In the genomic region with DNA sequence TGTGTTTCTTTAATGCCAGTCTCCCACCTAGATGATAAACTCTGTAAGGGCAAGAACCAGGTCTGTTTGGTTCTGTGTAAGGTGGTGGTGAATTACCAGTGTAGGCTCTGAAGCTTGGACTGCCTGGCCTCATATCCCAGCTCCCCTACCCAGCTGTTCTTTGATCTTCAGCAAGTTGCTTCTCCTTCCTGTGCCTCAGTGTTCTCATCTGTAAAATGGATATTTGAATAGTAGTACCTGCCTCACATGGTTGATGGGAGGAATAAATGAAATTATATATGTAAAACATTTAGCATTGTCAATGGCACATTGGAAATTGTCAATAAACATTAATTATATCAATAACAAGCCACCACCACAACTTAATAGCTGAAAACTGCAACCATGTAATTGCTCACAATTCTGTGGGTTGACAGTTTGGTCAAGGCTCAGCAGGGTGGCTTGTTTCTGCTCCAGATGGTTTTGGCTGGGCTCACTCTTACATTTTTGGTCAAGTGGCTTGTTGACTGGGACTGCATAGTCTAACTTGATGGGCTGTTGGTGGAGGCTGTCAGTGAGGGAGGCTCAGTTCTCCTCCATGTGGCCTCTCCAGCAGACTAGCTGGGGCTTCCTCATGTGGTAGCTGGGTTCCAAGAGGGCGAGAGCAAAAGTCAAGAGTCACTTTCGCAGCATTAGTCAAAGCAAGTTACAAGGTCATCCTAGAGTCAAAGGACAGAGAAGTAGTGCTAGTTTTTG, we compare ENCODE assay signal across 8 cellular contexts.
DNase-seq lines count a peak whose midpoint lies in the region; ATAC-seq and TF ChIP-seq lines count a peak whose summit lies in the region.

No MANE protein-coding gene starts in this region.

- no peaks in the 10 kb centered on the region for H3K9me3 ChIP-seq in CD4-positive, alpha-beta memory T cell (ENCODE audit: control insufficient read depth in 1 of 2, low read length in 2 of 2)
- H3K9me3 ChIP-seq in HCT116 (ENCODE audit: control insufficient read depth in 1 of 2, insufficient read depth in 1 of 2, low read depth in 1 of 2, low read length in 2 of 2) (no peaks in the 10 kb centered on the region), aorta (ENCODE audit: control insufficient read depth, low read length) (no peaks in the 10 kb centered on the region)

- peak overlapping the region; percentile 62 for H3K27ac ChIP-seq in CD4-positive, alpha-beta memory T cell (ENCODE audit: low read depth, low read length)
- peak overlapping the region; percentile 95 for H3K27ac ChIP-seq in HCT116 (ENCODE audit: low read depth, low read length)
- H3K27ac ChIP-seq in aorta (ENCODE audit: low read depth in 1 of 2, low read length in 2 of 2), result no peak overlapping the region

- no peak overlapping the region for H2AFZ ChIP-seq in HCT116 (ENCODE audit: low read depth, low read length, poor library complexity, severe bottlenecking)

- RAD21 ChIA-PET in HCT116 (lab: Charles Lee; ENCODE audit: low non-redundant PET in 1 of 2, low total read pairs in 2 of 2, uncharacterized antibody in 2 of 2, unreplicated experiment in 2 of 2), result no interaction called here

- H3K4me2 ChIP-seq in HCT116 (ENCODE audit: low read length), result peak overlapping the region; percentile 72

- H3K9ac ChIP-seq in HCT116 (ENCODE audit: low read length), result peak overlapping the region; percentile 69

- peak overlapping the region; percentile 62 to 98 (median 90) for H3K27ac Mint-ChIP-seq in CD4-positive, alpha-beta memory T cell
- H3K27ac Mint-ChIP-seq in activated B cell treated with CpG ODN at 0.5 μM for 24 hours (peak overlapping the region; percentile 83), mesothelial cell of epicardium (peak overlapping the region; percentile 31)

- no peak for DNase-seq in CD4-positive, alpha-beta memory T cell
- DNase-seq in HCT116 (ENCODE audit: low read depth, low spot score) (no peak), activated B cell treated with CpG ODN at 0.5 μM for 24 hours (no peak), mesothelial cell of epicardium (ENCODE audit: low spot score in 2 of 2, unreplicated experiment in 2 of 2) (no peak), aorta (no peak), left colon (no peak)

- H3K4me3 ChIP-seq in CD4-positive, alpha-beta memory T cell (ENCODE audit: low read length in 2 of 2), result no peak overlapping the region
- H3K4me3 ChIP-seq in HCT116 (replicated peaks in 1 of 2; ENCODE audit: low read depth in 1 of 2, low read length in 2 of 2) (no peak overlapping the region), aorta (ENCODE audit: low read length in 2 of 2) (no peak overlapping the region)

- intact Hi-C loops in CD4-positive, alpha-beta memory T cell (cut with micrococcal nuclease), result loop anchor here (5.0 kb wide), 2 partner anchors 186 to 206 kb away; a partner anchor contains a TSS
- intact Hi-C loops in HCT116 (cut with micrococcal nuclease), result loop anchor here (5.0 to 10.0 kb wide), 3 partner anchors 61 to 122 kb away; no protein-coding TSS in a partner anchor
- intact Hi-C loops in activated B cell treated with CpG ODN at 0.5 μM for 24 hours (cut with micrococcal nuclease), result loop anchor here (5.0 to 10.0 kb wide), 2 partner anchors 406 to 452 kb away; a partner anchor contains a TSS
- intact Hi-C loops in aorta (cut with DNase I), result no loop called here
- intact Hi-C loops in left colon (cut with DNase I, micrococcal nuclease), result no loop called here

- peaks cover 36% of the 10 kb centered on the region for H3K4me1 ChIP-seq in CD4-positive, alpha-beta memory T cell (ENCODE audit: insufficient read depth, low read length)
- peaks cover 96 to 100% of the 10 kb centered on the region in 2 experiments for H3K4me1 ChIP-seq in HCT116 (ENCODE audit: control insufficient read depth in 1 of 2, insufficient read depth in 2 of 2, low read length in 2 of 2)
- H3K4me1 ChIP-seq in aorta (ENCODE audit: control insufficient read depth in 1 of 2, insufficient read depth in 2 of 2, low read length in 2 of 2), result no peaks in the 10 kb centered on the region

- TF ChIP-seq POLR2A in HCT116 (IDR thresholded peaks at IDR 0.05; ENCODE audit: borderline replicate concordance, extremely low read depth, insufficient read depth, insufficient read length), result no peak

- POLR2A ChIA-PET in CD4-positive, alpha-beta memory T cell (lab: Charles Lee; ENCODE audit: partially characterized antibody), result interaction anchor here (1.2 to 5.6 kb wide), 3 partner anchors 58 to 108 kb away, joined by 4 to 49 read pairs (median 14); a partner anchor contains a TSS
- POLR2A ChIA-PET in HCT116 (lab: Charles Lee), result interaction anchor here (2.0 to 26.1 kb wide), 4 partner anchors 9 to 90 kb away, joined by 4 to 438 read pairs (median 98); a partner anchor contains a TSS
- POLR2A ChIA-PET in activated B cell treated with CpG ODN at 0.5 μM for 24 hours (lab: Charles Lee), result interaction anchor here (0.7 to 7.0 kb wide), 16 partner anchors 10 to 134 kb away, joined by 3 to 328 read pairs (median 6); a partner anchor contains a TSS

- TF ChIP-seq RAD21 in HCT116 (IDR thresholded peaks at IDR 0.05; ENCODE audit: low read depth), result no peak

- H3K9me3 Mint-ChIP-seq in CD4-positive, alpha-beta memory T cell, result no peaks in the 10 kb centered on the region
- H3K9me3 Mint-ChIP-seq in activated B cell treated with CpG ODN at 0.5 μM for 24 hours (no peaks in the 10 kb centered on the region), mesothelial cell of epicardium (no peaks in the 10 kb centered on the region)

- H3K36me3 Mint-ChIP-seq in CD4-positive, alpha-beta memory T cell, result no peaks in the 10 kb centered on the region
- H3K36me3 Mint-ChIP-seq in activated B cell treated with CpG ODN at 0.5 μM for 24 hours (ENCODE audit: low read depth) (no peaks in the 10 kb centered on the region), mesothelial cell of epicardium (no peaks in the 10 kb centered on the region)

- no TSS peak for BruUV-seq in HCT116 (replicated peaks; lab: Mats Ljungman, UMichigan)

- H4K20me1 ChIP-seq in HCT116 (ENCODE audit: insufficient read depth), result no peaks in the 10 kb centered on the region

- no peaks in the 10 kb centered on the region for H3K27me3 Mint-ChIP-seq in CD4-positive, alpha-beta memory T cell
- H3K27me3 Mint-ChIP-seq in activated B cell treated with CpG ODN at 0.5 μM for 24 hours (no peaks in the 10 kb centered on the region), mesothelial cell of epicardium (ENCODE audit: low read depth) (no peaks in the 10 kb centered on the region)

- no peaks in the 10 kb centered on the region for H3K79me2 ChIP-seq in HCT116 (ENCODE audit: insufficient read depth, low read length)

- CTCF ChIA-PET in CD4-positive, alpha-beta memory T cell (lab: Charles Lee; ENCODE audit: partially characterized antibody), result no interaction called here
- CTCF ChIA-PET in HCT116 (lab: Charles Lee) (no interaction called here), activated B cell treated with CpG ODN at 0.5 μM for 24 hours (lab: Charles Lee) (interaction anchor here (1.5 to 4.5 kb wide), 3 partner anchors 45 to 91 kb away, joined by 5 to 49 read pairs (median 5); no protein-coding TSS in a partner anchor)

- H3K36me3 ChIP-seq in CD4-positive, alpha-beta memory T cell (ENCODE audit: insufficient read depth, low read length), result no peaks in the 10 kb centered on the region
- H3K36me3 ChIP-seq in HCT116 (ENCODE audit: control insufficient read depth in 1 of 2, insufficient read depth in 2 of 2, low read length in 2 of 2) (0 out of 4 replicates have a peak, but pooled peaks cover 0 to 3% of the 10 kb centered on the region in 2 experiments), aorta (ENCODE audit: control insufficient read depth in 1 of 2, insufficient read depth in 2 of 2, low read length in 1 of 2) (no peaks in the 10 kb centered on the region)

- H3K27me3 ChIP-seq in CD4-positive, alpha-beta memory T cell (ENCODE audit: insufficient read depth, low read length), result no peaks in the 10 kb centered on the region
- H3K27me3 ChIP-seq in HCT116 (ENCODE audit: insufficient read depth, low read length) (no peaks in the 10 kb centered on the region), aorta (ENCODE audit: control insufficient read depth in 1 of 2, insufficient read depth in 2 of 2, low read length in 1 of 2) (no peaks in the 10 kb centered on the region)

- no peaks in the 10 kb centered on the region for H3K9me2 ChIP-seq in HCT116 (ENCODE audit: insufficient read depth)

- 96 to 100% methylated on average over 2 of the region's 2 CpGs for WGBS in aorta, 2 donors

- no peak overlapping the region for H3K4me3 Mint-ChIP-seq in CD4-positive, alpha-beta memory T cell
- peak overlapping the region; percentile 66 for H3K4me3 Mint-ChIP-seq in activated B cell treated with CpG ODN at 0.5 μM for 24 hours
- H3K4me3 Mint-ChIP-seq in mesothelial cell of epicardium, result no peak overlapping the region

- no peak for ATAC-seq in HCT116
- ATAC-seq in activated B cell treated with CpG ODN at 0.5 μM for 24 hours (ENCODE audit: low read depth), result no peak
- ATAC-seq in GM21576 (IDR thresholded peaks at IDR 0.05; ENCODE audit: unreplicated experiment), result no peak
- ATAC-seq in aorta (ENCODE audit: low FRiP score), result no peak
- no peak for ATAC-seq in left colon
- no peak for ATAC-seq in HG03045 (IDR thresholded peaks at IDR 0.05; ENCODE audit: unreplicated experiment)

- no peak for TF ChIP-seq CTCF in HCT116 (IDR thresholded peaks at IDR 0.05 in 2 of 3, conservative IDR thresholded peaks at IDR 0.05 in 1 of 3; ENCODE audit: borderline replicate concordance in 1 of 3, insufficient read depth in 1 of 3, low read depth in 2 of 3, low read length in 2 of 3)
- no peak for TF ChIP-seq CTCF in activated B cell treated with CpG ODN at 0.5 μM for 24 hours (IDR thresholded peaks at IDR 0.05)
- no peak for TF ChIP-seq CTCF in mesothelial cell of epicardium (IDR thresholded peaks at IDR 0.05; ENCODE audit: unreplicated experiment)

- peaks cover 20 to 53% (median 30%) of the 10 kb centered on the region in 4 donors for H3K4me1 Mint-ChIP-seq in CD4-positive, alpha-beta memory T cell
- H3K4me1 Mint-ChIP-seq in activated B cell treated with CpG ODN at 0.5 μM for 24 hours (peaks cover 78% of the 10 kb centered on the region), mesothelial cell of epicardium (peaks cover 45% of the 10 kb centered on the region)

TF ChIP-seq in HCT116, 20 proteins besides CTCF, POLR2A, EP300 and RAD21:
- TF ChIP-seq TCF7L2 (IDR thresholded peaks at IDR 0.05; ENCODE audit: borderline replicate concordance, extremely low read depth, insufficient read depth, insufficient read length) (peak; percentile 58), CEBPB (IDR thresholded peaks at IDR 0.05; ENCODE audit: low read depth) (no peak), POLR2AphosphoS5 (IDR thresholded peaks at IDR 0.05; ENCODE audit: low read depth, low read length) (peak; percentile 9; the same call in 1 of the 2 replicates), FOSL1 (IDR thresholded peaks at IDR 0.05; ENCODE audit: low read depth) (no peak)

Comparison
In these comparisons a context has a peak if more than half of its experiments do, and no peak if none do; other contexts are left out.
1. H3K27ac ChIP-seq: peak in CD4-positive, alpha-beta memory T cell (single experiment) and HCT116 (single experiment); none in aorta (0 of 2).
2. H3K27ac Mint-ChIP-seq: peak in every context shown above with its lines; median percentile 90 in CD4-positive, alpha-beta memory T cell; 83 in activated B cell treated with CpG ODN at 0.5 μM for 24 hours; 31 in mesothelial cell of epicardium.
3. intact Hi-C loops: an anchor here in CD4-positive, alpha-beta memory T cell (5.0 kb wide), HCT116 (5.0 to 10.0 kb wide) and activated B cell treated with CpG ODN at 0.5 μM for 24 hours (5.0 to 10.0 kb wide); none called in aorta and left colon.